ENCODE assay signal across 17 cellular contexts in the genomic region with DNA sequence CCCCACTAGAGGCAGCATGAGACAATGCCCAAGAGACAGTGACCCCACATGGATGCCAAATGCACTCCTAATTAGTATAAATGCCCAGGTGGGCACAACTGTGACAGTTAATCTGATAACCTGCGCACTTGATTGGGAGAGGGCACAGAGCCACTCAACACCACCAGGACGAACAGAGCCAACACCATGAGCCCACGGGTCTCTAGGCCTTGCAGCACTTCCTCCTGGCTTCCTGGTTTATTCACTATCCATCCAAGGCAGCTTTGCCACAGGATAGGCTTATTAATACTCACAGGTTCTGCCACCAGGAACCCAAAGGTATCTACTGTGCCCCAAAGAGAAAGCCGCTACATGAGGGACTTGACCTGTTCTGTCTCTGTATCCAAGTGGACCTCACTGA. TPM values are rescaled to one million over a fixed set of nuclear protein-coding genes. Genes with fewer than 3 reads are reported as not detected.
DNase-seq lines count a peak whose midpoint lies in the region; ATAC-seq and TF ChIP-seq lines count a peak whose summit lies in the region.
"Had no signal": no experiment of that assay in that cellular context is flagged by ENCODE, and none has a peak within 500 bp of the region (broad histone marks: within the 10 kb centered on the region; RNA-seq: fewer than 3 reads in every experiment).

No MANE protein-coding gene starts in this region.

- H3K27me3 Mint-ChIP-seq in CD4-positive, CD25-positive, alpha-beta regulatory T cell = no peaks in the 10 kb centered on the region

- H3K4me1 ChIP-seq in CD4-positive, CD25-positive, alpha-beta regulatory T cell (ENCODE audit: control insufficient read depth, insufficient read depth, low read length, poor library complexity, severe bottlenecking) = no peaks in the 10 kb centered on the region
- H3K4me1 ChIP-seq in iPS-20b (ENCODE audit: insufficient read depth, low read length) (peaks cover 24% of the 10 kb centered on the region), psoas muscle (peaks cover 78% of the 10 kb centered on the region)

- H3K4me1 Mint-ChIP-seq in CD4-positive, CD25-positive, alpha-beta regulatory T cell = peaks cover 0 to 45% (median 11%) of the 10 kb centered on the region in 4 donors
- H3K4me1 Mint-ChIP-seq: activated CD4-positive, alpha-beta memory T cell treated with anti-CD3 and anti-CD28 coated beads, Interleukin-2, amount 10 ng/mL, durations not matched to agents 7 days and 5 days had no signal

- no peak for DNase-seq in CD4-positive, CD25-positive, alpha-beta regulatory T cell
- DNase-seq in SW480 (ENCODE audit: low spot score) = peak; percentile 3
- DNase-seq in psoas muscle = no peak
- no peak for DNase-seq in NCI-H1417 (lab: John Stamatoyannopoulos, UW)
- DNase-seq in SKM-1 treated with dmso at 0.1 percent for 144 hours (lab: John Stamatoyannopoulos, UW; ENCODE audit: unreplicated experiment) = no peak
- DNase-seq in activated T-cell treated with anti-CD3 and anti-CD28 coated beads for 4 hours = no peak
- DNase-seq: activated CD4-positive, alpha-beta memory T cell treated with anti-CD3 and anti-CD28 coated beads, Interleukin-2, amount 10 ng/mL, durations not matched to agents 7 days and 5 days; effector memory CD4-positive, alpha-beta T cell; Karpas-422; mesendoderm; NCI-H1694; NCI-H510A treated with DMSO at 0.1 percent for 48 hours; testis had no signal

- peaks cover 0 to 1% (median 0%) of the 10 kb centered on the region in 7 donors for H3K9me3 Mint-ChIP-seq in CD4-positive, CD25-positive, alpha-beta regulatory T cell
- H3K9me3 Mint-ChIP-seq: activated CD4-positive, alpha-beta memory T cell treated with anti-CD3 and anti-CD28 coated beads, Interleukin-2, amount 10 ng/mL, durations not matched to agents 7 days and 5 days; activated T-helper 2 cell treated with anti-CD3 and anti-CD28 coated beads, Interferon-gamma antibody, Interleukin-2, Interleukin-4, amounts not matched to agents 10 μg/mL and 5 μg/mL and 100 μg/mL, durations not matched to agents 14 hours and 24 hours and 36 hours had no signal

- peaks cover 45% of the 10 kb centered on the region for H3K36me3 Mint-ChIP-seq in CD4-positive, CD25-positive, alpha-beta regulatory T cell

- ATAC-seq in CD4-positive, CD25-positive, alpha-beta regulatory T cell (ENCODE audit: low read depth in 2 of 2) = no peak
- ATAC-seq in psoas muscle = peak in 1 of 4 donors; percentile 1
- no peak for ATAC-seq in GM21786 (IDR thresholded peaks at IDR 0.05; ENCODE audit: unreplicated experiment)

- no peak overlapping the region for H3K4me3 Mint-ChIP-seq in CD4-positive, CD25-positive, alpha-beta regulatory T cell
- H3K4me3 Mint-ChIP-seq: activated CD4-positive, alpha-beta memory T cell treated with anti-CD3 and anti-CD28 coated beads, Interleukin-2, amount 10 ng/mL, durations not matched to agents 7 days and 5 days had no signal

- no peak overlapping the region; the same call in 1 of the 2 replicates for H3K9ac ChIP-seq in iPS-20b (ENCODE audit: low read depth, low read length)

- no peak overlapping the region for H3K4me3 ChIP-seq in CD4-positive, CD25-positive, alpha-beta regulatory T cell (ENCODE audit: low read depth, low read length)
- H3K4me3 ChIP-seq in iPS-20b (ENCODE audit: low read length) = no peak overlapping the region
- H3K4me3 ChIP-seq in psoas muscle = no peak overlapping the region
- H3K4me3 ChIP-seq: pancreas, testis had no signal

- no peak overlapping the region for H3K27ac ChIP-seq in CD4-positive, CD25-positive, alpha-beta regulatory T cell (ENCODE audit: insufficient read depth, low read length, poor library complexity, severe bottlenecking)
- H3K27ac ChIP-seq in iPS-20b (ENCODE audit: low read length) = peak overlapping the region; percentile 72
- peak overlapping the region; percentile 92 for H3K27ac ChIP-seq in psoas muscle
- H3K27ac ChIP-seq: testis had no signal

- intact Hi-C loops in psoas muscle (cut with DNase I) = no loop called here

- no peak for TF ChIP-seq CTCF in psoas muscle (IDR thresholded peaks at IDR 0.05)

- peaks cover 3% of the 10 kb centered on the region for H3K36me3 ChIP-seq in CD4-positive, CD25-positive, alpha-beta regulatory T cell (ENCODE audit: control insufficient read depth, insufficient read depth, low read length)
- H3K36me3 ChIP-seq in iPS-20b (ENCODE audit: insufficient read depth, low read depth, low read length) (peaks cover 84% of the 10 kb centered on the region), psoas muscle (ENCODE audit: insufficient read depth in 1 of 2, low read depth in 1 of 2) (peaks cover 0 to 16% of the 10 kb centered on the region in 2 donors)
- H3K36me3 ChIP-seq: pancreas had no signal

- no peaks in the 10 kb centered on the region for H3K27me3 ChIP-seq in CD4-positive, CD25-positive, alpha-beta regulatory T cell (ENCODE audit: control insufficient read depth, insufficient read depth, low read length)
- H3K27me3 ChIP-seq in iPS-20b (ENCODE audit: insufficient read depth, low read length) = no peaks in the 10 kb centered on the region
- no peaks in the 10 kb centered on the region for H3K27me3 ChIP-seq in psoas muscle (ENCODE audit: insufficient read depth in 3 of 3, low read length in 2 of 3)
- H3K27me3 ChIP-seq: pancreas, testis had no signal

- peak overlapping the region in 2 of 3 donors; percentile 5 to 59 for H3K27ac Mint-ChIP-seq in CD4-positive, CD25-positive, alpha-beta regulatory T cell
- H3K27ac Mint-ChIP-seq: activated CD4-positive, alpha-beta memory T cell treated with anti-CD3 and anti-CD28 coated beads, Interleukin-2, amount 10 ng/mL, durations not matched to agents 7 days and 5 days; activated T-helper 2 cell treated with anti-CD3 and anti-CD28 coated beads, Interferon-gamma antibody, Interleukin-2, Interleukin-4, amounts not matched to agents 10 μg/mL and 5 μg/mL and 100 μg/mL, durations not matched to agents 14 hours and 24 hours and 36 hours had no signal

- 80 to 88% (median 84%) methylated on average over 4 of the region's 4 CpGs for whole genome bisulfite sequencing in psoas muscle, 3 donors

- H3K9me3 ChIP-seq in CD4-positive, CD25-positive, alpha-beta regulatory T cell (ENCODE audit: control insufficient read depth in 2 of 2, low read length in 2 of 2) = no peaks in the 10 kb centered on the region
- H3K9me3 ChIP-seq in iPS-20b (ENCODE audit: insufficient read depth, low read depth, low read length) (no peaks in the 10 kb centered on the region), psoas muscle (no peaks in the 10 kb centered on the region)
- H3K9me3 ChIP-seq: pancreas, testis had no signal

RNA-seq across cellular contexts. Expression of gene AXIN2, which starts 14.9 kb away (rescaled TPM):
- 17.9 TPM for total RNA-seq in CD4-positive, CD25-positive, alpha-beta regulatory T cell
- 1 to 10 TPM in 3 of 4 donors, under 1 TPM in 1; 0.80 to 3.9 (median 1.7) TPM for polyA plus RNA-seq in CD4-positive, CD25-positive, alpha-beta regulatory T cell
- total RNA-seq in psoas muscle = 10 to 100 TPM in 2 of 4 donors, 1 to 10 TPM in 2; 6.0 to 19.1 (median 10.0) TPM
- 10 to 100 TPM in 1 of 3 donors, 1 to 10 TPM in 1, under 1 TPM in 1; 0.72 to 10.8 (median 8.0) TPM for polyA plus RNA-seq in psoas muscle
